In genomic region chr11:71311928-71312510, GRCh38 we compare ENCODE assay signal across 25 cellular contexts. TPM values are rescaled to one million over a fixed set of nuclear protein-coding genes. Genes with fewer than 3 reads are reported as not detected.
A peak's percentile ranks its signal among the peaks of the same experiment; 100 is the strongest.
DNase-seq lines count a peak whose midpoint lies in the region; ATAC-seq and TF ChIP-seq lines count a peak whose summit lies in the region.
"Had no signal": no experiment of that assay in that cellular context is flagged by ENCODE, and none has a peak within 500 bp of the region (broad histone marks: within the 10 kb centered on the region; RNA-seq: fewer than 3 reads in every experiment).

No MANE protein-coding gene starts in this region.

- WGBS in esophagus muscularis mucosa: 86% methylated on average over 15 of the region's 15 CpGs

- no peaks in the 10 kb centered on the region for H3K4me1 ChIP-seq in esophagus muscularis mucosa
- H3K4me1 ChIP-seq: heart right ventricle, lower lobe of right lung, tibial nerve had no signal

- peak; percentile 30 for DNase-seq in activated CD8-positive, alpha-beta memory T cell treated with anti-CD3 and anti-CD28 coated beads for 24 hours
- DNase-seq in activated CD8-positive, alpha-beta memory T cell treated with anti-CD3 and anti-CD28 coated beads, Interleukin-2, amount 50 U/mL, for 4 hours: no peak
- DNase-seq in esophagus muscularis mucosa (ENCODE audit: extremely low spot score) (peak; percentile 91), posterior vena cava (ENCODE audit: low spot score) (peak; percentile 34), ureter (ENCODE audit: low spot score) (peak; percentile 24), LoVo (ENCODE audit: low spot score) (no peak), hippocampal formation (lab: John Stamatoyannopoulos, UW) (no peak)
- DNase-seq: activated CD4-positive, alpha-beta T cell treated with anti-CD3 and anti-CD28 coated beads for 4 hours; activated naive CD4-positive, alpha-beta T cell; DND-41; GM23248; heart right ventricle; IMR-90; lower lobe of right lung; NCI-H146; NCI-H2107; NCI-H446; NCI-H774; nephron progenitor cell; SIG-M5; stimulated activated CD8-positive, alpha-beta memory T cell treated with anti-CD3 and anti-CD28 coated beads, Interleukin-4, amount 100 ng/mL, for 48 hours had no signal

- H3K36me3 ChIP-seq in esophagus muscularis mucosa: no peaks in the 10 kb centered on the region
- H3K36me3 ChIP-seq: heart right ventricle, lower lobe of right lung, ovary, tibial nerve had no signal

- peaks cover 0 to 8% (median 0%) of the 10 kb centered on the region in 4 donors for H3K27me3 ChIP-seq in esophagus muscularis mucosa
- H3K27me3 ChIP-seq: ovary, tibial nerve had no signal

- no peak overlapping the region for H3K4me3 ChIP-seq in esophagus muscularis mucosa
- H3K4me3 ChIP-seq: GM23248, heart right ventricle, lower lobe of right lung, ovary, tibial nerve had no signal

- no peak for TF ChIP-seq EP300 in esophagus muscularis mucosa (IDR thresholded peaks at IDR 0.05)

- intact Hi-C loops in esophagus muscularis mucosa (cut with DNase I): no loop called here
- intact Hi-C loops in posterior vena cava (cut with DNase I): no loop called here

- H3K9me3 ChIP-seq in esophagus muscularis mucosa: peaks cover 0 to 11% (median 6%) of the 10 kb centered on the region in 4 donors
- H3K9me3 ChIP-seq: ovary had no signal

- no peak overlapping the region for H3K27ac ChIP-seq in esophagus muscularis mucosa (replicated peaks in 1 of 4)
- H3K27ac ChIP-seq: GM23248, heart right ventricle, lower lobe of right lung, ovary, tibial nerve had no signal

- no peak for TF ChIP-seq CTCF in esophagus muscularis mucosa (IDR thresholded peaks at IDR 0.05)

- no peak for ATAC-seq in HG03439 (IDR thresholded peaks at IDR 0.05; ENCODE audit: unreplicated experiment)
- ATAC-seq: heart right ventricle had no signal

- no peak for TF ChIP-seq POLR2A in esophagus muscularis mucosa (IDR thresholded peaks at IDR 0.05; ENCODE audit: low read depth)

RNA-seq across cellular contexts. Expression of gene SHANK2, which starts 59.6 kb away (rescaled TPM):
- total RNA-seq in esophagus muscularis mucosa: 10 to 100 TPM; 10.8 to 25.3 (median 15.6) TPM
- under 1 TPM; 0.51 to 0.67 TPM for total RNA-seq in posterior vena cava
- 77.1 TPM for total RNA-seq in ureter
- total RNA-seq: activated CD8-positive, alpha-beta memory T cell treated with anti-CD3 and anti-CD28 coated beads for 36 hours had no signal

Comparison
In these comparisons a context has a peak if more than half of its experiments do, and no peak if none do; other contexts are left out.
1. DNase-seq: peak in activated CD8-positive, alpha-beta memory T cell treated with anti-CD3 and anti-CD28 coated beads for 24 hours (single experiment), esophagus muscularis mucosa (single experiment), posterior vena cava (single experiment) and ureter (single experiment); none in activated CD8-positive, alpha-beta memory T cell treated with anti-CD3 and anti-CD28 coated beads, Interleukin-2, amount 50 U/mL, for 4 hours (single experiment), LoVo (single experiment) and hippocampal formation (0 of 2).
2. RNA of gene SHANK2, which starts 59.6 kb away (total RNA-seq): 77.1 TPM in ureter (single experiment) and 10.8 to 25.3 TPM in esophagus muscularis mucosa; 0.51 to 0.67 TPM in posterior vena cava; every median in the first group is over 4 times any median in the second.